Comparison of ENCODE assay signal across 8 cellular contexts in the genomic region with DNA sequence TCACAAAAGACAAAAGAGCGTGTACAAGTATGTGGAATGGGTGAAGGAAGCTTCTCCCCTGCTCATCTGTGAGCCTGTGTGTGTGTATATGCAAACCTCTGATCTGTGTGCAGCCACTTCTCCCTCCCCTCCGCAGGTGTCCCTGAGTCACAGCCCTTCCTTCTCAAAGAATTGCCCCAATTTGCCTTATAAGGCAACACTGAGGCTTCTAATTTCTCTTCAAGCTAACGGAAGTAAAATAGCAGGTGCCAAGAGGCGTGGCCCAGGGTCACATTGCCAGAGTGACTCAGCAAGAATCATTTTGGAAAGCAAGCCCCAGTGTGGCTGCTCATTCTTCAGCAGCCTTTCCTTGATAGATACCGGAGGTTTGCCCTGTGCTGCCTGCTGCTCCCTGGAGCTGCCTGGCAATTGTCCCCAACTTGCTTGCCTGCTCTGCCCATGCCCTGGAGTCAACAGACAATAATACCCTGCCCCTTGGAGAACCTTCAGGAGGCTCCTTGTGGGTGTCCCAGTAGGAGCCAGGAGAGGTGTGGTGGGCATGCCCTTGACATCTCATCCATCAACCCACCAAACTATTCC. TPM values are rescaled to one million over a fixed set of nuclear protein-coding genes. Genes with fewer than 3 reads are reported as not detected.
DNase-seq lines count a peak whose midpoint lies in the region; ATAC-seq, FAIRE-seq and TF ChIP-seq lines count a peak whose summit lies in the region.

No MANE protein-coding gene starts in this region.

- H3K4me3 ChIP-seq in DND-41 (ENCODE audit: low read depth in 1 of 2, low read length in 2 of 2) (peak overlapping the region in 1 of 2 experiments; percentile 38; a peak in 2 of 4 replicates), RWPE2 (ENCODE audit: severe bottlenecking) (no peak overlapping the region), right atrium auricular region (no peak overlapping the region)

- H4K20me1 ChIP-seq in DND-41 (ENCODE audit: insufficient read depth, low read length), result no peaks in the 10 kb centered on the region

- ATAC-seq in DND-41 (ENCODE audit: insufficient read depth, low read depth) (peak; percentile 83), GM21723 (IDR thresholded peaks at IDR 0.05; ENCODE audit: unreplicated experiment) (peak; percentile 94), RWPE2 (ENCODE audit: low read depth) (peak; percentile 97)

- no peak for TF ChIP-seq CTCF in DND-41 (IDR thresholded peaks at IDR 0.05; ENCODE audit: borderline replicate concordance, extremely low read depth, low read length, poor library complexity, severe bottlenecking)
- no peak for TF ChIP-seq CTCF in RWPE2 (IDR thresholded peaks at IDR 0.05; ENCODE audit: poor library complexity, severe bottlenecking)
- TF ChIP-seq CTCF in right atrium auricular region (IDR thresholded peaks at IDR 0.05), result no peak

- H3K27ac ChIP-seq in DND-41 (ENCODE audit: low read length) (peak overlapping the region; percentile 95), RWPE2 (ENCODE audit: poor library complexity, severe bottlenecking) (peak overlapping the region; percentile 10), right atrium auricular region (peak overlapping the region in 1 of 2 donors; percentile 11)

- peak overlapping the region; percentile 57 for H3K4me2 ChIP-seq in DND-41 (ENCODE audit: insufficient read depth, low read length)

- DNase-seq in DND-41, result peak; percentile 96
- peak; percentile 77 for DNase-seq in RWPE2 (ENCODE audit: low spot score)
- DNase-seq in activated effector memory CD4-positive, alpha-beta T cell treated with Interleukin-2 at 50 U/mL for 16 hours, result peak; percentile 81
- peak; percentile 92 for DNase-seq in right atrium auricular region (ENCODE audit: low spot score)
- DNase-seq in stimulated activated CD4-positive, alpha-beta T cell treated with anti-CD3 and anti-CD28 coated beads, Interleukin-1b, Interleukin-23, amount 100 ng/mL, for 24 hours (ENCODE audit: low read depth in 4 of 4, low spot score in 1 of 4), result peak; percentile 46 to 76 (median 61)
- DNase-seq in HTR-8/SVneo (ENCODE audit: insufficient read length, low spot score), result no peak

- TF ChIP-seq RAD21 in Ishikawa (IDR thresholded peaks at IDR 0.05; ENCODE audit: low read depth), result no peak

- H3K9me3 ChIP-seq in DND-41 (ENCODE audit: insufficient read depth, low read length, severe bottlenecking) (no peaks in the 10 kb centered on the region), RWPE2 (ENCODE audit: severe bottlenecking) (no peaks in the 10 kb centered on the region), right atrium auricular region (peaks cover 0 to 9% of the 10 kb centered on the region in 2 donors)

- peaks cover 12% of the 10 kb centered on the region for H3K79me2 ChIP-seq in DND-41 (ENCODE audit: insufficient read depth, low read length)

- 0 out of 2 replicates have a peak overlapping the region, but pooled peaks have one; percentile 5 for H2AFZ ChIP-seq in DND-41 (ENCODE audit: low read depth, low read length)

- peaks cover 83% of the 10 kb centered on the region for H3K4me1 ChIP-seq in DND-41 (ENCODE audit: insufficient read depth, low read length)
- peaks cover 6% of the 10 kb centered on the region for H3K4me1 ChIP-seq in RWPE2 (ENCODE audit: insufficient read depth, poor library complexity, severe bottlenecking)
- H3K4me1 ChIP-seq in right atrium auricular region, result peaks cover 0 to 15% of the 10 kb centered on the region in 2 donors

- no peak for FAIRE-seq in HTR-8/SVneo (lab: Jason Lieb, UNC)

- H3K9ac ChIP-seq in DND-41 (ENCODE audit: low read depth, low read length), result peak overlapping the region; percentile 63

- H3K36me3 ChIP-seq in DND-41 (ENCODE audit: insufficient read depth, low read length), result no peaks in the 10 kb centered on the region
- H3K36me3 ChIP-seq in RWPE2 (ENCODE audit: low read depth), result no peaks in the 10 kb centered on the region
- no peaks in the 10 kb centered on the region for H3K36me3 ChIP-seq in right atrium auricular region

- peak; percentile 96 for TF ChIP-seq EP300 in Ishikawa (IDR thresholded peaks at IDR 0.05; ENCODE audit: borderline replicate concordance)

- H3K27me3 ChIP-seq in DND-41 (ENCODE audit: insufficient read depth, low read length, poor library complexity) (no peaks in the 10 kb centered on the region), RWPE2 (ENCODE audit: insufficient read depth, poor library complexity, severe bottlenecking) (no peaks in the 10 kb centered on the region), right atrium auricular region (no peaks in the 10 kb centered on the region)

TF ChIP-seq in Ishikawa, 13 proteins besides CTCF, POLR2A, EP300 and RAD21:
- TF ChIP-seq, protein P1, sequence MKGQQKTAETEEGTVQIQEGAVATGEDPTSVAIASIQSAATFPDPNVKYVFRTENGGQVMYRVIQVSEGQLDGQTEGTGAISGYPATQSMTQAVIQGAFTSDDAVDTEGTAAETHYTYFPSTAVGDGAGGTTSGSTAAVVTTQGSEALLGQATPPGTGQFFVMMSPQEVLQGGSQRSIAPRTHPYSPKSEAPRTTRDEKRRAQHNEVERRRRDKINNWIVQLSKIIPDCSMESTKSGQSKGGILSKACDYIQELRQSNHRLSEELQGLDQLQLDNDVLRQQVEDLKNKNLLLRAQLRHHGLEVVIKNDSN (IDR thresholded peaks at IDR 0.05), result peak; percentile 83
- peak; percentile 97 for TF ChIP-seq TCF12 (IDR thresholded peaks at IDR 0.05; ENCODE audit: low read depth)
- TF ChIP-seq TEAD4 (IDR thresholded peaks at IDR 0.05), result no peak; the same call in 1 of the 2 replicates
- TF ChIP-seq TAF1 (IDR thresholded peaks at IDR 0.05; ENCODE audit: low read depth), result peak; percentile 85
- peak; percentile 44; the same call in 1 of the 2 replicates for TF ChIP-seq CEBPB (IDR thresholded peaks at IDR 0.05)
- TF ChIP-seq, protein P2, sequence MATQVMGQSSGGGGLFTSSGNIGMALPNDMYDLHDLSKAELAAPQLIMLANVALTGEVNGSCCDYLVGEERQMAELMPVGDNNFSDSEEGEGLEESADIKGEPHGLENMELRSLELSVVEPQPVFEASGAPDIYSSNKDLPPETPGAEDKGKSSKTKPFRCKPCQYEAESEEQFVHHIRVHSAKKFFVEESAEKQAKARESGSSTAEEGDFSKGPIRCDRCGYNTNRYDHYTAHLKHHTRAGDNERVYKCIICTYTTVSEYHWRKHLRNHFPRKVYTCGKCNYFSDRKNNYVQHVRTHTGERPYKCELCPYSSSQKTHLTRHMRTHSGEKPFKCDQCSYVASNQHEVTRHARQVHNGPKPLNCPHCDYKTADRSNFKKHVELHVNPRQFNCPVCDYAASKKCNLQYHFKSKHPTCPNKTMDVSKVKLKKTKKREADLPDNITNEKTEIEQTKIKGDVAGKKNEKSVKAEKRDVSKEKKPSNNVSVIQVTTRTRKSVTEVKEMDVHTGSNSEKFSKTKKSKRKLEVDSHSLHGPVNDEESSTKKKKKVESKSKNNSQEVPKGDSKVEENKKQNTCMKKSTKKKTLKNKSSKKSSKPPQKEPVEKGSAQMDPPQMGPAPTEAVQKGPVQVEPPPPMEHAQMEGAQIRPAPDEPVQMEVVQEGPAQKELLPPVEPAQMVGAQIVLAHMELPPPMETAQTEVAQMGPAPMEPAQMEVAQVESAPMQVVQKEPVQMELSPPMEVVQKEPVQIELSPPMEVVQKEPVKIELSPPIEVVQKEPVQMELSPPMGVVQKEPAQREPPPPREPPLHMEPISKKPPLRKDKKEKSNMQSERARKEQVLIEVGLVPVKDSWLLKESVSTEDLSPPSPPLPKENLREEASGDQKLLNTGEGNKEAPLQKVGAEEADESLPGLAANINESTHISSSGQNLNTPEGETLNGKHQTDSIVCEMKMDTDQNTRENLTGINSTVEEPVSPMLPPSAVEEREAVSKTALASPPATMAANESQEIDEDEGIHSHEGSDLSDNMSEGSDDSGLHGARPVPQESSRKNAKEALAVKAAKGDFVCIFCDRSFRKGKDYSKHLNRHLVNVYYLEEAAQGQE (IDR thresholded peaks at IDR 0.05; ENCODE audit: low read depth), result no peak
- peak; percentile 91 for TF ChIP-seq FOXM1 (IDR thresholded peaks at IDR 0.05; ENCODE audit: borderline replicate concordance, low read depth)
- peak; percentile 57; the same call in 1 of the 2 replicates for TF ChIP-seq ZBTB7A (IDR thresholded peaks at IDR 0.05; ENCODE audit: low read depth)
- no peak for TF ChIP-seq EGR1 (IDR thresholded peaks at IDR 0.05)
- TF ChIP-seq YY1 (IDR thresholded peaks at IDR 0.05; ENCODE audit: low read depth), result peak; percentile 43; the same call in 1 of the 2 replicates
- TF ChIP-seq, protein P3, sequence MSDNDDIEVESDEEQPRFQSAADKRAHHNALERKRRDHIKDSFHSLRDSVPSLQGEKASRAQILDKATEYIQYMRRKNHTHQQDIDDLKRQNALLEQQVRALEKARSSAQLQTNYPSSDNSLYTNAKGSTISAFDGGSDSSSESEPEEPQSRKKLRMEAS (IDR thresholded peaks at IDR 0.05), result peak; percentile 85
- TF ChIP-seq CREB1 (IDR thresholded peaks at IDR 0.05; ENCODE audit: low read depth), result no peak
- TF ChIP-seq NFIC (IDR thresholded peaks at IDR 0.05), result peak; percentile 96

RNA-seq across cellular contexts. Expression of a gene that starts 37.3 kb away (rescaled TPM):
- total RNA-seq in right atrium auricular region, result 1,000 to 10,000 TPM in 1 of 2 donors, 1 to 10 TPM in 1; 1.9 to 5,642 TPM

RNA-seq across cellular contexts. Expression of a gene that starts 44.2 kb away (rescaled TPM):
- total RNA-seq in right atrium auricular region, result not detected
